11 cellular contexts compared by ENCODE assay signal in genomic region chr10:53025172-53025651, GRCh38.
DNase-seq lines count a peak whose midpoint lies in the region; ATAC-seq and TF ChIP-seq lines count a peak whose summit lies in the region.
"Had no signal": no experiment of that assay in that cellular context is flagged by ENCODE, and none has a peak within 500 bp of the region (broad histone marks: within the 10 kb centered on the region; RNA-seq: fewer than 3 reads in every experiment).

No MANE protein-coding gene starts in this region.

- ATAC-seq in GM19035 (IDR thresholded peaks at IDR 0.05; ENCODE audit: unreplicated experiment), result no peak
- ATAC-seq in HG03196 (IDR thresholded peaks at IDR 0.05; ENCODE audit: unreplicated experiment), result no peak

- H3K36me3 Mint-ChIP-seq in CD14-positive monocyte (no peaks in the 10 kb centered on the region), nephron (ENCODE audit: low read depth) (no peaks in the 10 kb centered on the region)

- H3K4me1 Mint-ChIP-seq in CD14-positive monocyte (peaks cover 39% of the 10 kb centered on the region), nephron (peaks cover 44% of the 10 kb centered on the region)

- no peak overlapping the region for H3K27ac ChIP-seq in testis

- H3K36me3 ChIP-seq in testis (ENCODE audit: low read depth, missing control alignments), result no peaks in the 10 kb centered on the region

- H3K27me3 ChIP-seq in testis, result no peaks in the 10 kb centered on the region

- H3K4me3 Mint-ChIP-seq in CD14-positive monocyte, result peak overlapping the region; percentile 81 to 93
- H3K4me3 Mint-ChIP-seq in nephron, result peak overlapping the region; percentile 60 to 75 (median 74)

- H3K27ac Mint-ChIP-seq in CD14-positive monocyte (peak overlapping the region in 5 of 7 donors; percentile 20 to 86 (median 79)), nephron (peak overlapping the region; percentile 99 to 100 (median 99))

- no peaks in the 10 kb centered on the region for H3K9me3 Mint-ChIP-seq in CD14-positive monocyte
- no peaks in the 10 kb centered on the region for H3K9me3 Mint-ChIP-seq in nephron

- no peak for TF ChIP-seq POLR2A in testis (IDR thresholded peaks at IDR 0.05)

- intact Hi-C loops in CD14-positive monocyte (cut with micrococcal nuclease), result no loop called here
- intact Hi-C loops in testis (cut with DNase I; ENCODE audit: low total_unique reads), result no loop called here

- no peaks in the 10 kb centered on the region for H3K9me3 ChIP-seq in testis

- no peaks in the 10 kb centered on the region for H3K4me1 ChIP-seq in testis

- no peak for TF ChIP-seq CTCF in CD14-positive monocyte (IDR thresholded peaks at IDR 0.05)
- no peak for TF ChIP-seq CTCF in nephron (IDR thresholded peaks at IDR 0.05; ENCODE audit: unreplicated experiment in 3 of 3)
- TF ChIP-seq CTCF in testis (IDR thresholded peaks at IDR 0.05), result no peak

- DNase-seq in CD14-positive monocyte (ENCODE audit: low spot score) (no peak), HT-29 (ENCODE audit: low spot score) (peak; percentile 64), dermis blood vessel endothelial cell (peak; percentile 7), testis (no peak)
- DNase-seq in activated CD4-positive, alpha-beta T cell treated with anti-CD3 and anti-CD28 coated beads, Interleukin-2, amount 50 U/mL, for 1 hour, result no peak
- DNase-seq: effector CD4-positive, alpha-beta T cell; NCI-H1436 treated with DMSO at 0.1 percent for 48 hours; stimulated activated CD4-positive, alpha-beta T cell treated with anti-CD3 and anti-CD28 coated beads, Interleukin-4, amount 100 ng/mL, for 1 hour had no signal

- H3K27me3 Mint-ChIP-seq in CD14-positive monocyte (ENCODE audit: low read depth in 3 of 3) (no peaks in the 10 kb centered on the region), nephron (ENCODE audit: low read depth) (peaks cover 6% of the 10 kb centered on the region)

- 2 to 5% methylated on average over 9 of the region's 9 CpGs for WGBS in testis, 2 donors

- peak overlapping the region in 1 of 2 donors; percentile 43 for H3K4me3 ChIP-seq in testis

Comparison
In these comparisons a context has a peak if more than half of its experiments do, and no peak if none do; other contexts are left out.
1. DNase-seq: peak in HT-29 (single experiment) and dermis blood vessel endothelial cell (single experiment); none in CD14-positive monocyte (single experiment), testis (single experiment) and activated CD4-positive, alpha-beta T cell treated with anti-CD3 and anti-CD28 coated beads, Interleukin-2, amount 50 U/mL, for 1 hour (single experiment).